Comparison of ENCODE assay signal across 8 cellular contexts in genomic region chr5:169805527-169805934, GRCh38.
DNase-seq lines count a peak whose midpoint lies in the region; ATAC-seq, FAIRE-seq and TF ChIP-seq lines count a peak whose summit lies in the region.

No MANE protein-coding gene starts in this region.

- ATAC-seq in DND-41 (ENCODE audit: insufficient read depth, low read depth) (peak; percentile 56), GM19468 (IDR thresholded peaks at IDR 0.05; ENCODE audit: extremely low read depth, unreplicated experiment) (peak; percentile 83), HG03521 (IDR thresholded peaks at IDR 0.05; ENCODE audit: unreplicated experiment) (peak; percentile 85)

- no peaks in the 10 kb centered on the region for H3K27me3 ChIP-seq in DND-41 (ENCODE audit: insufficient read depth, low read length, poor library complexity)
- H3K27me3 ChIP-seq in astrocyte (ENCODE audit: insufficient read depth, low read length) = no peaks in the 10 kb centered on the region

- H3K4me3 Mint-ChIP-seq in astrocyte (ENCODE audit: unreplicated experiment) = no peak overlapping the region

- peaks cover 69% of the 10 kb centered on the region for H3K36me3 ChIP-seq in DND-41 (ENCODE audit: insufficient read depth, low read length)
- no peaks in the 10 kb centered on the region for H3K36me3 ChIP-seq in astrocyte (ENCODE audit: insufficient read depth, low read length)

- peaks cover 12% of the 10 kb centered on the region for H3K27me3 Mint-ChIP-seq in astrocyte (ENCODE audit: low read depth, unreplicated experiment)

- TF ChIP-seq CTCF in DND-41 (IDR thresholded peaks at IDR 0.05; ENCODE audit: borderline replicate concordance, extremely low read depth, low read length, poor library complexity, severe bottlenecking) = no peak
- TF ChIP-seq CTCF in astrocyte (IDR thresholded peaks at IDR 0.05; ENCODE audit: insufficient read depth, low read depth, low read length) = no peak

- H3K4me1 ChIP-seq in DND-41 (ENCODE audit: insufficient read depth, low read length) (no peaks in the 10 kb centered on the region), astrocyte (ENCODE audit: insufficient read depth, low read length) (peaks cover 34% of the 10 kb centered on the region)

- H3K27ac ChIP-seq in DND-41 (ENCODE audit: low read length) = no peak overlapping the region
- H3K27ac ChIP-seq in astrocyte (ENCODE audit: low read depth, low read length) = peak overlapping the region; percentile 88

- H3K79me2 ChIP-seq in DND-41 (ENCODE audit: insufficient read depth, low read length) (peaks cover 5% of the 10 kb centered on the region; the same call in 1 of the 2 replicates), astrocyte (ENCODE audit: insufficient read depth, low read length) (no peaks in the 10 kb centered on the region)

- H3K27ac Mint-ChIP-seq in astrocyte (ENCODE audit: unreplicated experiment) = peak overlapping the region; percentile 42

- peaks cover 17% of the 10 kb centered on the region for H3K4me1 Mint-ChIP-seq in astrocyte (ENCODE audit: low read depth, unreplicated experiment)

- H2AFZ ChIP-seq in DND-41 (ENCODE audit: low read depth, low read length) = no peak overlapping the region
- H2AFZ ChIP-seq in astrocyte (ENCODE audit: low read depth, low read length) = peak overlapping the region; percentile 31

- no peaks in the 10 kb centered on the region for H3K9me3 ChIP-seq in DND-41 (ENCODE audit: insufficient read depth, low read length, severe bottlenecking)
- H3K9me3 ChIP-seq in astrocyte (ENCODE audit: insufficient read depth, low read depth, low read length) = no peaks in the 10 kb centered on the region

- H3K9ac ChIP-seq in DND-41 (ENCODE audit: low read depth, low read length) (no peak overlapping the region), astrocyte (ENCODE audit: low read length) (no peak overlapping the region)

- H3K36me3 Mint-ChIP-seq in astrocyte (ENCODE audit: low read depth, unreplicated experiment) = no peaks in the 10 kb centered on the region

- H4K20me1 ChIP-seq in DND-41 (ENCODE audit: insufficient read depth, low read length) (0 out of 2 replicates have a peak, but pooled peaks cover 5% of the 10 kb centered on the region), astrocyte (ENCODE audit: insufficient read depth, low read length) (no peaks in the 10 kb centered on the region)

- H3K4me3 ChIP-seq in DND-41 (ENCODE audit: low read depth in 1 of 2, low read length in 2 of 2) (no peak overlapping the region), astrocyte (ENCODE audit: insufficient read depth, low read depth, low read length) (no peak overlapping the region)

- FAIRE-seq in astrocyte (lab: Jason Lieb, UNC) = no peak

- H3K4me2 ChIP-seq in DND-41 (ENCODE audit: insufficient read depth, low read length) (no peak overlapping the region), astrocyte (ENCODE audit: low read length) (peak overlapping the region; percentile 74)

- peak; percentile 9 for DNase-seq in DND-41
- peak; percentile 72 for DNase-seq in astrocyte (ENCODE audit: low read depth)
- peak; percentile 34 for DNase-seq in stimulated activated CD8-positive, alpha-beta memory T cell treated with anti-CD3 and anti-CD28 coated beads, Interleukin-4, amount 100 ng/mL, for 24 hours (ENCODE audit: low read depth)
- DNase-seq in NCI-H1048 (lab: John Stamatoyannopoulos, UW) = no peak
- no peak for DNase-seq in NCI-H2107 treated with DMSO at 0.1 percent for 48 hours (lab: John Stamatoyannopoulos, UW; ENCODE audit: unreplicated experiment)
- DNase-seq in NCI-H524 treated with DMSO at 0.1 percent for 48 hours (lab: John Stamatoyannopoulos, UW) = no peak

- H3K9me3 Mint-ChIP-seq in astrocyte (ENCODE audit: unreplicated experiment) = no peaks in the 10 kb centered on the region

Comparison
In these comparisons a context has a peak if more than half of its experiments do, and no peak if none do; other contexts are left out.
1. DNase-seq: peak in DND-41 (single experiment), astrocyte (single experiment) and stimulated activated CD8-positive, alpha-beta memory T cell treated with anti-CD3 and anti-CD28 coated beads, Interleukin-4, amount 100 ng/mL, for 24 hours (single experiment); none in NCI-H1048 (single experiment), NCI-H2107 treated with DMSO at 0.1 percent for 48 hours (single experiment) and NCI-H524 treated with DMSO at 0.1 percent for 48 hours (single experiment).
2. Peak in every context shown above with its lines, with median percentiles within 50 percentile points of each other: ATAC-seq.